ENCODE assay signal across 8 cellular contexts in genomic region chr17:82294086-82294773, GRCh38. TPM values are rescaled to one million over a fixed set of nuclear protein-coding genes. Genes with fewer than 3 reads are reported as not detected.
DNase-seq lines count a peak whose midpoint lies in the region; ATAC-seq and TF ChIP-seq lines count a peak whose summit lies in the region.

No MANE protein-coding gene starts in this region.

- H2AFZ ChIP-seq in IMR-90 (replicated peaks; ENCODE audit: low read length, poor library complexity): no peak overlapping the region

- H3K79me1 ChIP-seq in IMR-90 (ENCODE audit: low read depth in 1 of 2, low read length in 2 of 2): peaks cover 0 to 26% of the 10 kb centered on the region in 2 experiments; a peak in 2 of 4 replicates

- no TSS peak for BruUV-seq in IMR-90 (replicated peaks; lab: Mats Ljungman, UMichigan)

- no peak for TF ChIP-seq CTCF in AG04449 (IDR thresholded peaks at IDR 0.05; ENCODE audit: insufficient read depth, low read length, missing control alignments)
- TF ChIP-seq CTCF in IMR-90 (conservative IDR thresholded peaks at IDR 0.05; ENCODE audit: low read depth, low read length): no peak
- no peak for TF ChIP-seq CTCF in chondrocyte (IDR thresholded peaks at IDR 0.05)

- DNase-seq in AG04449 (ENCODE audit: low read depth, low spot score): no peak
- DNase-seq in IMR-90: peak; percentile 36
- DNase-seq in chondrocyte (ENCODE audit: low spot score): no peak
- DNase-seq in naive B cell: no peak
- no peak for DNase-seq in SKM-1 (lab: John Stamatoyannopoulos, UW; ENCODE audit: unreplicated experiment)
- no peak for DNase-seq in NCI-H774 (lab: John Stamatoyannopoulos, UW)
- DNase-seq in NCI-H446 treated with DMSO at 0.1 percent for 48 hours (lab: John Stamatoyannopoulos, UW): no peak

- no peaks in the 10 kb centered on the region; the same call in 1 of the 2 replicates for H4K20me1 ChIP-seq in IMR-90 (ENCODE audit: insufficient read depth, low read length)

- H3K9me3 Mint-ChIP-seq in chondrocyte (ENCODE audit: low read depth) (no peaks in the 10 kb centered on the region), naive B cell (no peaks in the 10 kb centered on the region)

- H3K36me3 Mint-ChIP-seq in chondrocyte (ENCODE audit: low read depth) (no peaks in the 10 kb centered on the region), naive B cell (no peaks in the 10 kb centered on the region)

- no peak overlapping the region for H2BK120ac ChIP-seq in IMR-90 (ENCODE audit: low read depth, low read length)

- peak overlapping the region; percentile 58; the same call in 1 of the 2 replicates for H3K27ac ChIP-seq in IMR-90 (ENCODE audit: insufficient read depth, low read length)

- dilution Hi-C loops in IMR-90 (cut with HindIII; ENCODE audit: low sequenced_read_pairs, unreplicated experiment): no loop called here

- POLR2A ChIA-PET in AG04449 (lab: Yijun Ruan, JAX) (interaction anchor here (0.7 kb wide), 1 partner anchor 65 kb away, joined by 3 read pairs; the partner anchor contains the start of gene SLC16A3), IMR-90 (lab: Charles Lee; ENCODE audit: unreplicated experiment) (interaction anchor here (0.6 to 1.1 kb wide), 2 partner anchors 21 to 358 kb away, joined by 3 read pairs; no protein-coding TSS in a partner anchor)

- H3K4me1 ChIP-seq in IMR-90 (ENCODE audit: control insufficient read depth, insufficient read depth, low read length): peaks cover 23% of the 10 kb centered on the region

- peaks cover 32% of the 10 kb centered on the region for H3K4me1 Mint-ChIP-seq in chondrocyte (ENCODE audit: low read depth)
- peaks cover 27 to 57% (median 50%) of the 10 kb centered on the region in 3 donors for H3K4me1 Mint-ChIP-seq in naive B cell

- no peak overlapping the region for H4K5ac ChIP-seq in IMR-90 (ENCODE audit: low read depth, low read length)

- 0 out of 2 replicates have a peak overlapping the region, but pooled peaks have one; percentile 30 for H4K91ac ChIP-seq in IMR-90 (ENCODE audit: insufficient read depth, low read depth, low read length)

- H3K27me3 Mint-ChIP-seq in chondrocyte (ENCODE audit: low read depth) (no peaks in the 10 kb centered on the region), naive B cell (no peaks in the 10 kb centered on the region)

- intact Hi-C loops in IMR-90 (cut with micrococcal nuclease): no loop called here

- ATAC-seq in IMR-90 (ENCODE audit: low read depth) (no peak), naive B cell (ENCODE audit: low read depth in 2 of 2) (no peak), HG03045 (IDR thresholded peaks at IDR 0.05; ENCODE audit: unreplicated experiment) (no peak)

- H2AK5ac ChIP-seq in IMR-90 (ENCODE audit: low read depth, low read length): peak overlapping the region; percentile 54; the same call in 1 of the 2 replicates

- H3K9me1 ChIP-seq in IMR-90 (ENCODE audit: insufficient read depth, low read length): peaks cover 13% of the 10 kb centered on the region

- peak overlapping the region; percentile 42 for H2BK5ac ChIP-seq in IMR-90 (ENCODE audit: low read depth, low read length, poor library complexity, severe bottlenecking)

- H3K9me3 ChIP-seq in IMR-90 (ENCODE audit: control insufficient read depth, insufficient read depth, low read length): no peaks in the 10 kb centered on the region

- no peaks in the 10 kb centered on the region for H3K27me3 ChIP-seq in IMR-90 (ENCODE audit: control insufficient read depth, insufficient read depth, low read length)

- no peak for TF ChIP-seq RAD21 in IMR-90 (IDR thresholded peaks at IDR 0.05; ENCODE audit: low read length)

- H3K36me3 ChIP-seq in IMR-90 (ENCODE audit: control insufficient read depth, insufficient read depth, low read length): no peaks in the 10 kb centered on the region

- peak overlapping the region; percentile 62 for H3K4me3 Mint-ChIP-seq in chondrocyte (ENCODE audit: unreplicated experiment)
- H3K4me3 Mint-ChIP-seq in naive B cell: peak overlapping the region; percentile 58 to 82 (median 68)

- no peak overlapping the region for H3K56ac ChIP-seq in IMR-90 (ENCODE audit: extremely low read depth, insufficient read depth, low read length)

- peak overlapping the region; percentile 43; the same call in 1 of the 2 replicates for H3K4ac ChIP-seq in IMR-90 (ENCODE audit: low read depth, low read length)

- in situ Hi-C loops in IMR-90 (cut with MboI; ENCODE audit: low sequenced_read_pairs): no loop called here

- CTCF ChIA-PET in AG04449 (lab: Yijun Ruan, JAX) (no interaction called here), IMR-90 (lab: Yijun Ruan, JAX) (interaction anchor here (0.6 kb wide), 1 partner anchor 50 kb away, joined by 4 read pairs; no protein-coding TSS in a partner anchor)

- H3K18ac ChIP-seq in IMR-90 (ENCODE audit: low read depth, low read length): no peak overlapping the region

- 90% methylated on average over 5 of the region's 14 CpGs; no CpG with 5 or more reads in 1 of the 2 experiments for WGBS in IMR-90 (ENCODE audit: extremely low coverage in 2 of 2, insufficient read length in 1 of 2), 2 experiments

- no peak overlapping the region for H2BK15ac ChIP-seq in IMR-90 (ENCODE audit: low read depth, low read length)

- H2AK9ac ChIP-seq in IMR-90 (replicated peaks; ENCODE audit: low read depth, low read length, poor library complexity): peak overlapping the region; percentile 6

- H3K4me3 ChIP-seq in AG04449 (ENCODE audit: low read depth, low read length): peak overlapping the region; percentile 55
- no peak overlapping the region for H3K4me3 ChIP-seq in IMR-90 (ENCODE audit: insufficient read depth, low read depth, low read length)

- no peak overlapping the region for H3K27ac Mint-ChIP-seq in chondrocyte (ENCODE audit: unreplicated experiment)
- peak overlapping the region; percentile 43 to 100 (median 94) for H3K27ac Mint-ChIP-seq in naive B cell

- H3K9ac ChIP-seq in IMR-90 (ENCODE audit: low read depth, low read length): peak overlapping the region; percentile 34; the same call in 1 of the 2 replicates

- peak overlapping the region; percentile 64 for H3K4me2 ChIP-seq in IMR-90 (ENCODE audit: low read depth, low read length)

- no peak overlapping the region for H2BK20ac ChIP-seq in IMR-90 (ENCODE audit: low read depth, low read length)

- H3K23ac ChIP-seq in IMR-90 (ENCODE audit: low read depth, low read length): peak overlapping the region; percentile 49

- no peak overlapping the region for H3K14ac ChIP-seq in IMR-90 (replicated peaks; ENCODE audit: low read depth, low read length)

- H4K8ac ChIP-seq in IMR-90 (ENCODE audit: low read depth in 2 of 2, low read length in 2 of 2): peak overlapping the region in 1 of 2 experiments; percentile 30; a peak in 2 of 4 replicates

- no peak; the same call in 1 of the 2 replicates for TF ChIP-seq POLR2A in IMR-90 (IDR thresholded peaks at IDR 0.05; ENCODE audit: low read depth, low read length)

TF ChIP-seq in IMR-90, 13 proteins besides CTCF, POLR2A, EP300 and RAD21 (continues in another document):
- TF ChIP-seq MAZ (IDR thresholded peaks at IDR 0.05; ENCODE audit: borderline replicate concordance, low read depth, low read length): no peak
- TF ChIP-seq SMC3 (IDR thresholded peaks at IDR 0.05; ENCODE audit: low read depth, low read length): no peak
- no peak for TF ChIP-seq RCOR1 (IDR thresholded peaks at IDR 0.05; ENCODE audit: insufficient replicate concordance, low read length)
- TF ChIP-seq MXI1 (IDR thresholded peaks at IDR 0.05; ENCODE audit: borderline replicate concordance, low read depth, low read length): no peak
- TF ChIP-seq BHLHE40 (IDR thresholded peaks at IDR 0.05; ENCODE audit: low read depth, low read length): no peak
- no peak for TF ChIP-seq CHD1 (IDR thresholded peaks at IDR 0.05; ENCODE audit: low read depth, low read length)
- no peak for TF ChIP-seq RFX5 (IDR thresholded peaks at IDR 0.05; ENCODE audit: low read depth, low read length)
- no peak for TF ChIP-seq NFE2L2 (IDR thresholded peaks at IDR 0.05; ENCODE audit: low read depth, low read length)
- no peak for TF ChIP-seq CEBPB (IDR thresholded peaks at IDR 0.05; ENCODE audit: low read depth, low read length)
- TF ChIP-seq MAFK (IDR thresholded peaks at IDR 0.05; ENCODE audit: low read depth, low read length): no peak
- TF ChIP-seq FOS (IDR thresholded peaks at IDR 0.05; ENCODE audit: low read depth, low read length): no peak
- TF ChIP-seq USF2 (IDR thresholded peaks at IDR 0.05; ENCODE audit: low read depth, low read length): no peak

RNA-seq across cellular contexts. Expression of gene CSNK1D, which starts 20.7 kb away (rescaled TPM):
- total RNA-seq in IMR-90 (2012; rRNA removed): 38.3 and 47.1 TPM in 2 replicates
- 144 and 186 TPM in 2 replicates for polyA plus RNA-seq in IMR-90 (2012; rRNA removed)
- 131 and 159 TPM in 2 replicates for polyA plus RNA-seq in IMR-90 (2012; cell fraction: cytosol; rRNA removed)
- polyA plus RNA-seq in IMR-90 (2012; cell fraction: nucleus; rRNA removed; ENCODE audit: low replicate concordance): 373 and 817 TPM in 2 replicates
- 93.0 to 94.5 TPM (median 93.9 TPM) in 3 replicates for total RNA-seq in chondrocyte
- polyA plus RNA-seq in naive B cell (ENCODE audit: low read depth in 6 of 6): 10 to 100 TPM; 27.7 to 78.6 (median 63.4) TPM

RNA-seq across cellular contexts. Expression of gene CD7, which starts 23.2 kb away (rescaled TPM):
- not detected in 2 replicates for total RNA-seq in IMR-90 (2012; rRNA removed)
- not detected in 2 replicates for polyA plus RNA-seq in IMR-90 (2012; rRNA removed)
- 0.18 TPM in 1 of 2 replicates, not detected in the other for polyA plus RNA-seq in IMR-90 (2012; cell fraction: cytosol; rRNA removed)
- 0.12 and 0.16 TPM in 2 replicates for polyA plus RNA-seq in IMR-90 (2012; cell fraction: nucleus; rRNA removed; ENCODE audit: low replicate concordance)
- not detected in 3 replicates for total RNA-seq in chondrocyte
- polyA plus RNA-seq in naive B cell (ENCODE audit: low read depth in 6 of 6): 1 to 10 TPM in 2 of 6 donors, under 1 TPM in 2, not detected in 2; 0.50 to 1.5 (median 1.0) TPM

RNA-seq across cellular contexts. Expression of gene SECTM1, which starts 39.3 kb away (rescaled TPM):
- total RNA-seq in IMR-90 (2012; rRNA removed) (1.7 and 2.3 TPM in 2 replicates), chondrocyte (1.3 to 2.5 TPM (median 2.1 TPM) in 3 replicates)
- polyA plus RNA-seq in IMR-90 (2012; rRNA removed) (4.4 and 5.2 TPM in 2 replicates), naive B cell (ENCODE audit: low read depth in 6 of 6) (1 to 10 TPM in 1 of 6 donors, under 1 TPM in 1, not detected in 4; 0.19 to 2.2 TPM)
- 4.9 and 10.8 TPM in 2 replicates for polyA plus RNA-seq in IMR-90 (2012; cell fraction: cytosol; rRNA removed)
- 1.2 and 2.4 TPM in 2 replicates for polyA plus RNA-seq in IMR-90 (2012; cell fraction: nucleus; rRNA removed; ENCODE audit: low replicate concordance)
